ENCODE assay signal across 11 cellular contexts in genomic region chr12:119901670-119902069, GRCh38.
"Had no signal": no experiment of that assay in that cellular context is flagged by ENCODE, and none has a peak within 500 bp of the region (broad histone marks: within the 10 kb centered on the region; RNA-seq: fewer than 3 reads in every experiment).

No MANE protein-coding gene starts in this region.

- H3K4me1 ChIP-seq: psoas muscle, right lobe of liver, upper lobe of right lung, vagina had no signal

- H3K4me3 Mint-ChIP-seq: naive B cell; nephron; stimulated activated effector memory CD8-positive, alpha-beta T cell treated with anti-CD3 and anti-CD28 coated beads, Interleukin-12 subunit alpha, Interleukin-12 subunit beta, amount 100 ng/mL, for 72 hours had no signal

- H3K27ac Mint-ChIP-seq: nephron; stimulated activated effector memory CD8-positive, alpha-beta T cell treated with anti-CD3 and anti-CD28 coated beads, Interleukin-12 subunit alpha, Interleukin-12 subunit beta, amount 100 ng/mL, for 72 hours had no signal

- H3K4me1 Mint-ChIP-seq: nephron; stimulated activated effector memory CD8-positive, alpha-beta T cell treated with anti-CD3 and anti-CD28 coated beads, Interleukin-12 subunit alpha, Interleukin-12 subunit beta, amount 100 ng/mL, for 72 hours had no signal

- FAIRE-seq: frontal cortex had no signal

- H3K36me3 Mint-ChIP-seq: naive B cell; stimulated activated effector memory CD8-positive, alpha-beta T cell treated with anti-CD3 and anti-CD28 coated beads, Interleukin-12 subunit alpha, Interleukin-12 subunit beta, amount 100 ng/mL, for 72 hours had no signal

- H3K9me3 ChIP-seq: psoas muscle, right lobe of liver, tibial nerve, upper lobe of right lung, vagina had no signal

- H3K27ac ChIP-seq: dorsolateral prefrontal cortex, heart left ventricle, psoas muscle, right lobe of liver, tibial nerve, upper lobe of right lung, vagina had no signal

- H3K4me3 ChIP-seq: dorsolateral prefrontal cortex, heart left ventricle, psoas muscle, right lobe of liver, tibial nerve, upper lobe of right lung, vagina had no signal

- H3K27me3 ChIP-seq: dorsolateral prefrontal cortex, right lobe of liver, tibial nerve, upper lobe of right lung, vagina had no signal

- H3K36me3 ChIP-seq: heart left ventricle, right lobe of liver, tibial nerve, upper lobe of right lung, vagina had no signal
